ENCODE assay signal across 18 cellular contexts in genomic region chr4:113008726-113009125, GRCh38.
A peak's percentile ranks its signal among the peaks of the same experiment; 100 is the strongest.
DNase-seq lines count a peak whose midpoint lies in the region; ATAC-seq and TF ChIP-seq lines count a peak whose summit lies in the region.
"Had no signal": no experiment of that assay in that cellular context is flagged by ENCODE, and none has a peak within 500 bp of the region (broad histone marks: within the 10 kb centered on the region; RNA-seq: fewer than 3 reads in every experiment).

No MANE protein-coding gene starts in this region.

- H3K4me2 ChIP-seq in parathyroid adenoma (ENCODE audit: low read length): no peak overlapping the region
- H3K4me2 ChIP-seq: BLaER1 treated with 17β-estradiol and CSF1 and Interleukin-3, amounts not matched to agents 10 nM and 100 nM had no signal

- no peak overlapping the region for H3K27ac ChIP-seq in parathyroid adenoma
- H3K27ac ChIP-seq: 22Rv1; BLaER1 treated with 17β-estradiol and CSF1 and Interleukin-3, amounts not matched to agents 10 nM and 100 nM; SK-N-MC had no signal

- H3K9me3 ChIP-seq in parathyroid adenoma (ENCODE audit: control insufficient read depth, low read length): no peaks in the 10 kb centered on the region
- H3K9me3 ChIP-seq: BLaER1 treated with 17β-estradiol and CSF1 and Interleukin-3, amounts not matched to agents 10 nM and 100 nM had no signal

- TF ChIP-seq CTCF in parathyroid adenoma (IDR thresholded peaks at IDR 0.05): no peak

- H3K4me1 ChIP-seq in parathyroid adenoma: peaks cover 11% of the 10 kb centered on the region
- H3K4me1 ChIP-seq: BLaER1 treated with 17β-estradiol and CSF1 and Interleukin-3, amounts not matched to agents 10 nM and 100 nM had no signal

- DNase-seq in DMS53 (lab: John Stamatoyannopoulos, UW) (peak; percentile 46), DMS53 treated with DMSO at 0.1 percent for 48 hours (lab: John Stamatoyannopoulos, UW; ENCODE audit: unreplicated experiment) (no peak), inferior parietal cortex (ENCODE audit: extremely low spot score) (peak; percentile 41), NCI-H2227 treated with DMSO at 0.1 percent for 48 hours (lab: John Stamatoyannopoulos, UW) (no peak), GOT3 (lab: John Stamatoyannopoulos, UW) (no peak), glomerular visceral epithelial cell (ENCODE audit: extremely low spot score) (no peak)
- DNase-seq: EL, MV-4-11, NCI-H1417 treated with DMSO at 0.1 percent for 48 hours, NCI-H2081, NCI-H526, PC-3 had no signal

- H2AFZ ChIP-seq in parathyroid adenoma: peak overlapping the region; percentile 68

- no peak overlapping the region for H3K9ac ChIP-seq in parathyroid adenoma
- H3K9ac ChIP-seq: BLaER1 treated with 17β-estradiol and CSF1 and Interleukin-3, amounts not matched to agents 10 nM and 100 nM had no signal

- H3K79me2 ChIP-seq in parathyroid adenoma: no peaks in the 10 kb centered on the region

- no peak overlapping the region for H3K4me3 ChIP-seq in parathyroid adenoma (ENCODE audit: low read depth, low read length)
- H3K4me3 ChIP-seq: BLaER1 treated with 17β-estradiol and CSF1 and Interleukin-3, amounts not matched to agents 10 nM and 100 nM; SK-N-MC had no signal

- ATAC-seq in HG03139 (IDR thresholded peaks at IDR 0.05; ENCODE audit: unreplicated experiment): no peak
- ATAC-seq: HCT116 had no signal

- H3K27me3 ChIP-seq in parathyroid adenoma (ENCODE audit: control insufficient read depth, insufficient read depth, low read length): no peaks in the 10 kb centered on the region
- H3K27me3 ChIP-seq: BLaER1 treated with 17β-estradiol and CSF1 and Interleukin-3, amounts not matched to agents 10 nM and 100 nM had no signal

- H3K36me3 ChIP-seq in parathyroid adenoma (ENCODE audit: control insufficient read depth, insufficient read depth, low read length): no peaks in the 10 kb centered on the region
- H3K36me3 ChIP-seq: BLaER1 treated with 17β-estradiol and CSF1 and Interleukin-3, amounts not matched to agents 10 nM and 100 nM had no signal

Comparison
In these comparisons a context has a peak if more than half of its experiments do, and no peak if none do; other contexts are left out.
1. DNase-seq: peak in DMS53 (single experiment) and inferior parietal cortex (single experiment); none in DMS53 treated with DMSO at 0.1 percent for 48 hours (single experiment), NCI-H2227 treated with DMSO at 0.1 percent for 48 hours (single experiment), GOT3 (single experiment) and glomerular visceral epithelial cell (single experiment).